8 cellular contexts compared by ENCODE assay signal in genomic region chr17:21214015-21214776, GRCh38. TPM values are rescaled to one million over a fixed set of nuclear protein-coding genes. Genes with fewer than 3 reads are reported as not detected.
DNase-seq lines count a peak whose midpoint lies in the region; ATAC-seq and TF ChIP-seq lines count a peak whose summit lies in the region.

Gene TMEM11 (minus strand): TSS chr17:21214161. CDS start chr17:21214152, 9 bp downstream.

- no peaks in the 10 kb centered on the region for H3K9me3 ChIP-seq in spleen

- peak within 1 kb of the TSS; percentile 95 for H3K27ac ChIP-seq in caudate nucleus (ENCODE audit: low read depth, low read length)
- H3K27ac ChIP-seq in spleen, result peak within 1 kb of the TSS; percentile 90 to 98 (median 94)

- ATAC-seq in GM19025 (IDR thresholded peaks at IDR 0.05; ENCODE audit: low read depth, unreplicated experiment) (peak; percentile 85), HG03280 (IDR thresholded peaks at IDR 0.05; ENCODE audit: unreplicated experiment) (peak; percentile 94)

- peaks cover 31 to 80% (median 63%) of the 10 kb centered on the region in 6 donors for H3K4me1 ChIP-seq in spleen

- intact Hi-C loops in spleen (cut with DNase I; ENCODE audit: low total_unique reads), result loop anchor here (10.0 kb wide), 1 partner anchor 79 kb away; no protein-coding TSS in a partner anchor

- DNase-seq in AG10803 (ENCODE audit: low read depth) (peak; percentile 97), NCI-H345 (lab: John Stamatoyannopoulos, UW) (peak; percentile 91), caudate nucleus (lab: John Stamatoyannopoulos, UW) (peak; percentile 70 to 98 (median 94)), inferior parietal cortex (ENCODE audit: extremely low spot score) (peak; percentile 94), spleen (peak; percentile 99)
- peak; percentile 85 to 94 (median 90) for DNase-seq in activated CD4-positive, CD25-positive, alpha-beta regulatory T cell (lab: John Stamatoyannopoulos, UW)

- TF ChIP-seq POLR2A in spleen (IDR thresholded peaks at IDR 0.05), result peak in 2 of 3 donors; percentile 19 to 75

- H3K36me3 ChIP-seq in spleen, result peaks cover 0 to 20% (median 13%) of the 10 kb centered on the region in 6 donors

- WGBS in spleen, 5 donors, result 0 to 1% (median 0%) methylated on average over 19 to 76 of the region's 76 CpGs

- TF ChIP-seq CTCF in AG10803 (conservative IDR thresholded peaks at IDR 0.05; ENCODE audit: low read length) (no peak), spleen (IDR thresholded peaks at IDR 0.05 in 8 of 11, conservative IDR thresholded peaks at IDR 0.05 in 3 of 11) (peak in 8 of 11 experiments; percentile 5 to 70 (median 46))

- no peaks in the 10 kb centered on the region for H3K27me3 ChIP-seq in spleen (replicated peaks in 1 of 7)

- peak within 1 kb of the TSS; percentile 92 for H3K4me3 ChIP-seq in AG10803 (ENCODE audit: low read length)
- peak within 1 kb of the TSS; percentile 82 to 99 (median 98) for H3K4me3 ChIP-seq in spleen

RNA-seq across cellular contexts. Expression of gene TMEM11, which starts in this region (rescaled TPM):
- total RNA-seq in spleen, result 10 to 100 TPM; 17.9 to 25.0 (median 19.9) TPM
- 10 to 100 TPM; 14.2 to 22.6 (median 20.7) TPM for polyA plus RNA-seq in spleen

Comparison
In these comparisons a context has a peak if more than half of its experiments do, and no peak if none do; other contexts are left out.
1. Peak in every context shown above with its lines: DNase-seq, ATAC-seq, H3K4me3 ChIP-seq and H3K27ac ChIP-seq.